ENCODE assay signal across 21 cellular contexts in genomic region chr7:55242613-55243012, GRCh38.
"Had no signal": no experiment of that assay in that cellular context is flagged by ENCODE, and none has a peak within 500 bp of the region (broad histone marks: within the 10 kb centered on the region; RNA-seq: fewer than 3 reads in every experiment).

No MANE protein-coding gene starts in this region.

- H3K4me2 ChIP-seq: neural progenitor cell had no signal

- H3K36me3 ChIP-seq: left lung, neural progenitor cell, ovary, sigmoid colon, stomach, upper lobe of left lung had no signal

- ATAC-seq: activated naive CD4-positive, alpha-beta T cell treated with anti-CD3 and anti-CD28 coated beads, Interleukin-2, amount 50 U/mL, for 72 hours; body of pancreas; left lung; WTC11 had no signal

- H3K27ac ChIP-seq: body of pancreas, left lung, neural progenitor cell, ovary, sigmoid colon, stomach, testis, upper lobe of left lung had no signal

- DNase-seq: activated CD4-positive, alpha-beta memory T cell treated with anti-CD3 and anti-CD28 coated beads, Interleukin-2, amount 10 ng/mL, durations not matched to agents 7 days and 5 days; activated CD4-positive, alpha-beta T cell treated with anti-CD3 and anti-CD28 coated beads for 4 hours; activated gamma-delta T cell; activated T-cell treated with anti-CD3 and anti-CD28 coated beads, Interleukin-2, amount 50 U/mL, for 48 hours; body of pancreas; central memory CD4-positive, alpha-beta T cell; effector CD8-positive, alpha-beta T cell; hippocampal formation; kidney; left lung; mammary epithelial cell; naive B cell; ovary; sigmoid colon; stimulated activated CD4-positive, alpha-beta T cell treated with anti-CD3 and anti-CD28 coated beads, Interleukin-1b, Interleukin-23, amount 100 ng/mL, for 48 hours; stomach; testis had no signal

- H3K27me3 ChIP-seq: body of pancreas, left lung, neural progenitor cell, ovary, sigmoid colon, testis, upper lobe of left lung had no signal

- H2AFZ ChIP-seq: neural progenitor cell had no signal

- H3K9me3 ChIP-seq: body of pancreas, left lung, ovary, sigmoid colon, stomach, testis, upper lobe of left lung had no signal

- H3K4me1 ChIP-seq: body of pancreas, left lung, neural progenitor cell, stomach, testis, upper lobe of left lung had no signal

- H3K9ac ChIP-seq: neural progenitor cell had no signal

- H3K4me3 ChIP-seq: body of pancreas, left lung, neural progenitor cell, ovary, sigmoid colon, stomach, testis, upper lobe of left lung had no signal
